ENCODE assay signal across 1 cellular context in genomic region chr5:113221294-113222176, GRCh38.
TF ChIP-seq lines count a peak whose summit lies in the region.

No MANE protein-coding gene starts in this region.

TF ChIP-seq in GM23338, 12 proteins besides CTCF, POLR2A, EP300 and RAD21 (continued from another document):
- TF ChIP-seq, protein P1, sequence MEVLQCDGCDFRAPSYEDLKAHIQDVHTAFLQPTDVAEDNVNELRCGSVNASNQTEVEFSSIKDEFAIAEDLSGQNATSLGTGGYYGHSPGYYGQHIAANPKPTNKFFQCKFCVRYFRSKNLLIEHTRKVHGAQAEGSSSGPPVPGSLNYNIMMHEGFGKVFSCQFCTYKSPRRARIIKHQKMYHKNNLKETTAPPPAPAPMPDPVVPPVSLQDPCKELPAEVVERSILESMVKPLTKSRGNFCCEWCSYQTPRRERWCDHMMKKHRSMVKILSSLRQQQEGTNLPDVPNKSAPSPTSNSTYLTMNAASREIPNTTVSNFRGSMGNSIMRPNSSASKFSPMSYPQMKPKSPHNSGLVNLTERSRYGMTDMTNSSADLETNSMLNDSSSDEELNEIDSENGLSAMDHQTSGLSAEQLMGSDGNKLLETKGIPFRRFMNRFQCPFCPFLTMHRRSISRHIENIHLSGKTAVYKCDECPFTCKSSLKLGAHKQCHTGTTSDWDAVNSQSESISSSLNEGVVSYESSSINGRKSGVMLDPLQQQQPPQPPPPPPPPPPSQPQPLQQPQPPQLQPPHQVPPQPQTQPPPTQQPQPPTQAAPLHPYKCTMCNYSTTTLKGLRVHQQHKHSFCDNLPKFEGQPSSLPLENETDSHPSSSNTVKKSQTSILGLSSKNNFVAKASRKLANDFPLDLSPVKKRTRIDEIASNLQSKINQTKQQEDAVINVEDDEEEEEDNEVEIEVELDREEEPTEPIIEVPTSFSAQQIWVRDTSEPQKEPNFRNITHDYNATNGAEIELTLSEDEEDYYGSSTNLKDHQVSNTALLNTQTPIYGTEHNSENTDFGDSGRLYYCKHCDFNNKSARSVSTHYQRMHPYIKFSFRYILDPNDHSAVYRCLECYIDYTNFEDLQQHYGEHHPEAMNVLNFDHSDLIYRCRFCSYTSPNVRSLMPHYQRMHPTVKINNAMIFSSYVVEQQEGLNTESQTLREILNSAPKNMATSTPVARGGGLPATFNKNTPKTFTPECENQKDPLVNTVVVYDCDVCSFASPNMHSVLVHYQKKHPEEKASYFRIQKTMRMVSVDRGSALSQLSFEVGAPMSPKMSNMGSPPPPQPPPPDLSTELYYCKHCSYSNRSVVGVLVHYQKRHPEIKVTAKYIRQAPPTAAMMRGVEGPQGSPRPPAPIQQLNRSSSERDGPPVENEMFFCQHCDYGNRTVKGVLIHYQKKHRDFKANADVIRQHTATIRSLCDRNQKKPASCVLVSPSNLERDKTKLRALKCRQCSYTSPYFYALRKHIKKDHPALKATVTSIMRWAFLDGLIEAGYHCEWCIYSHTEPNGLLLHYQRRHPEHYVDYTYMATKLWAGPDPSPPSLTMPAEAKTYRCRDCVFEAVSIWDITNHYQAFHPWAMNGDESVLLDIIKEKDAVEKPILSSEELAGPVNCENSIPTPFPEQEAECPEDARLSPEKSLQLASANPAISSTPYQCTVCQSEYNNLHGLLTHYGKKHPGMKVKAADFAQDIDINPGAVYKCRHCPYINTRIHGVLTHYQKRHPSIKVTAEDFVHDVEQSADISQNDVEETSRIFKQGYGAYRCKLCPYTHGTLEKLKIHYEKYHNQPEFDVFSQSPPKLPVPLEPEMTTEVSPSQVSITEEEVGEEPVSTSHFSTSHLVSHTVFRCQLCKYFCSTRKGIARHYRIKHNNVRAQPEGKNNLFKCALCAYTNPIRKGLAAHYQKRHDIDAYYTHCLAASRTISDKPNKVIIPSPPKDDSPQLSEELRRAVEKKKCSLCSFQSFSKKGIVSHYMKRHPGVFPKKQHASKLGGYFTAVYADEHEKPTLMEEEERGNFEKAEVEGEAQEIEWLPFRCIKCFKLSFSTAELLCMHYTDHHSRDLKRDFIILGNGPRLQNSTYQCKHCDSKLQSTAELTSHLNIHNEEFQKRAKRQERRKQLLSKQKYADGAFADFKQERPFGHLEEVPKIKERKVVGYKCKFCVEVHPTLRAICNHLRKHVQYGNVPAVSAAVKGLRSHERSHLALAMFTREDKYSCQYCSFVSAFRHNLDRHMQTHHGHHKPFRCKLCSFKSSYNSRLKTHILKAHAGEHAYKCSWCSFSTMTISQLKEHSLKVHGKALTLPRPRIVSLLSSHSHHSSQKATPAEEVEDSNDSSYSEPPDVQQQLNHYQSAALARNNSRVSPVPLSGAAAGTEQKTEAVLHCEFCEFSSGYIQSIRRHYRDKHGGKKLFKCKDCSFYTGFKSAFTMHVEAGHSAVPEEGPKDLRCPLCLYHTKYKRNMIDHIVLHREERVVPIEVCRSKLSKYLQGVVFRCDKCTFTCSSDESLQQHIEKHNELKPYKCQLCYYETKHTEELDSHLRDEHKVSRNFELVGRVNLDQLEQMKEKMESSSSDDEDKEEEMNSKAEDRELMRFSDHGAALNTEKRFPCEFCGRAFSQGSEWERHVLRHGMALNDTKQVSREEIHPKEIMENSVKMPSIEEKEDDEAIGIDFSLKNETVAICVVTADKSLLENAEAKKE (CRISPR knock-in tag; IDR thresholded peaks at IDR 0.05): 0 out of 2 replicates have a peak, but pooled peaks have one; percentile 5
